Comparison of ENCODE assay signal across 9 cellular contexts in the genomic region with DNA sequence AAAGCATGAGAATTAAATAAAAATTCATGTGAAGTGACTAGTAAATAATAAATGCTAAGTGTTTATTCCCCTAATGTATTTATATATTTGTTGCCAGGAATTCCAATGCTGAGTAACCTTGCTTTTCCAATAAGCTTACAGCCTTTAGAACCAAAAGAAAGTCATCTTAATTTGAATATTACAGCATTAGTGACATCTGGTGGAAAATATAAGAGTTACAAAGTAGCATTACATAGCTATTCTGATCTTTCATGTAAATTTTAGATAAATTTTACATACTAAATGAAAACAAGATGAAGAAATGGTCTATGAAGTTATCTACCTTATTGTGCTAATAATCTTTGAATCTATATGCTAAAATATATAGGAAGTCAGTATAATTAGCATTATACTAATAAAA. TPM values are rescaled to one million over a fixed set of nuclear protein-coding genes. Genes with fewer than 3 reads are reported as not detected.
DNase-seq lines count a peak whose midpoint lies in the region; ATAC-seq and TF ChIP-seq lines count a peak whose summit lies in the region.
"Had no signal": no experiment of that assay in that cellular context is flagged by ENCODE, and none has a peak within 500 bp of the region (broad histone marks: within the 10 kb centered on the region; RNA-seq: fewer than 3 reads in every experiment).

No MANE protein-coding gene starts in this region.

- H3F3A ChIP-seq in GM23248 (ENCODE audit: insufficient read depth) = peaks cover 8% of the 10 kb centered on the region; the same call in 1 of the 2 replicates

- H3K9me3 ChIP-seq in GM23248 (ENCODE audit: low read depth) = no peaks in the 10 kb centered on the region

- H3K4me2 ChIP-seq in GM23248 (ENCODE audit: unreplicated experiment) = no peak overlapping the region

- no peak overlapping the region for H3K9ac ChIP-seq in GM23248

- peak; percentile 42 for DNase-seq in AG20443 (ENCODE audit: low spot score)
- DNase-seq in GM23248 = peak; percentile 70
- DNase-seq in germinal center (ENCODE audit: low spot score) = peak; percentile 10
- no peak for DNase-seq in islet precursor cell
- DNase-seq in iPS-NIHi11 (ENCODE audit: low spot score) = no peak
- DNase-seq in stimulated activated CD4-positive, alpha-beta T cell treated with anti-CD3 and anti-CD28 coated beads, Interleukin-12 subunit alpha, Interleukin-12 subunit beta, amount 100 ng/mL, for 4 hours = no peak
- no peak for DNase-seq in SHP77 (lab: John Stamatoyannopoulos, UW)
- DNase-seq: NCI-H1930 had no signal

- ATAC-seq in SK-N-SH treated with all-trans-retinoic acid at 6 μM for 48 hours = peak; percentile 84

- peaks cover 8% of the 10 kb centered on the region for H3K79me2 ChIP-seq in GM23248 (ENCODE audit: insufficient read depth)

- no peak overlapping the region for H3K27ac ChIP-seq in GM23248

- H3K9me2 ChIP-seq in GM23248 (ENCODE audit: insufficient read depth) = no peaks in the 10 kb centered on the region

- no peaks in the 10 kb centered on the region for H3K36me3 ChIP-seq in GM23248 (ENCODE audit: low read depth)

- H3K4me1 ChIP-seq in GM23248 (ENCODE audit: insufficient read depth) = peaks cover 10% of the 10 kb centered on the region

- no peaks in the 10 kb centered on the region for H4K20me1 ChIP-seq in GM23248 (ENCODE audit: insufficient read depth)

- in situ Hi-C loops in GM23248 (cut with MboI) = loop anchor here (10.0 kb wide), 2 partner anchors 421 to 741 kb away; no protein-coding TSS in a partner anchor

- no peaks in the 10 kb centered on the region for H3K27me3 ChIP-seq in GM23248 (replicated peaks; ENCODE audit: insufficient read depth)

- no peak overlapping the region for H2AFZ ChIP-seq in GM23248

- H3K4me3 ChIP-seq in GM23248 = no peak overlapping the region

TF ChIP-seq in SK-N-SH treated with all-trans-retinoic acid at 6 μM for 48 hours, 23 proteins besides CTCF, POLR2A, EP300 and RAD21:
- no peak for TF ChIP-seq ZC3H10 (CRISPR knock-in tag; IDR thresholded peaks at IDR 0.05)
- TF ChIP-seq RARB (CRISPR knock-in tag; IDR thresholded peaks at IDR 0.05) = no peak
- TF ChIP-seq TCF4 (CRISPR knock-in tag; IDR thresholded peaks at IDR 0.05; ENCODE audit: borderline replicate concordance) = no peak
- no peak for TF ChIP-seq BACH2 (CRISPR knock-in tag; IDR thresholded peaks at IDR 0.05; ENCODE audit: borderline replicate concordance)
- TF ChIP-seq ZNF8 (CRISPR knock-in tag; IDR thresholded peaks at IDR 0.05) = no peak
- TF ChIP-seq GLIS3 (CRISPR knock-in tag; IDR thresholded peaks at IDR 0.05) = no peak
- TF ChIP-seq PATZ1 (CRISPR knock-in tag; IDR thresholded peaks at IDR 0.05; ENCODE audit: borderline replicate concordance) = no peak
- TF ChIP-seq ZNF565 (CRISPR knock-in tag; conservative IDR thresholded peaks at IDR 0.05; ENCODE audit: low read depth) = no peak
- no peak for TF ChIP-seq CSDC2 (CRISPR knock-in tag; IDR thresholded peaks at IDR 0.05)
- no peak for TF ChIP-seq ZNF70 (CRISPR knock-in tag; IDR thresholded peaks at IDR 0.05)
- TF ChIP-seq ZFP3 (CRISPR knock-in tag; IDR thresholded peaks at IDR 0.05) = no peak
- TF ChIP-seq, protein P1, sequence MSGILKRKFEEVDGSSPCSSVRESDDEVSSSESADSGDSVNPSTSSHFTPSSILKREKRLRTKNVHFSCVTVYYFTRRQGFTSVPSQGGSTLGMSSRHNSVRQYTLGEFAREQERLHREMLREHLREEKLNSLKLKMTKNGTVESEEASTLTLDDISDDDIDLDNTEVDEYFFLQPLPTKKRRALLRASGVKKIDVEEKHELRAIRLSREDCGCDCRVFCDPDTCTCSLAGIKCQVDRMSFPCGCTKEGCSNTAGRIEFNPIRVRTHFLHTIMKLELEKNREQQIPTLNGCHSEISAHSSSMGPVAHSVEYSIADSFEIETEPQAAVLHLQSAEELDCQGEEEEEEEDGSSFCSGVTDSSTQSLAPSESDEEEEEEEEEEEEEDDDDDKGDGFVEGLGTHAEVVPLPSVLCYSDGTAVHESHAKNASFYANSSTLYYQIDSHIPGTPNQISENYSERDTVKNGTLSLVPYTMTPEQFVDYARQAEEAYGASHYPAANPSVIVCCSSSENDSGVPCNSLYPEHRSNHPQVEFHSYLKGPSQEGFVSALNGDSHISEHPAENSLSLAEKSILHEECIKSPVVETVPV (CRISPR knock-in tag; IDR thresholded peaks at IDR 0.05) = no peak
- TF ChIP-seq SNAI2 (CRISPR knock-in tag; IDR thresholded peaks at IDR 0.05) = no peak
- no peak for TF ChIP-seq PPARA (CRISPR knock-in tag; IDR thresholded peaks at IDR 0.05; ENCODE audit: borderline replicate concordance)
- no peak for TF ChIP-seq TSHZ2 (CRISPR knock-in tag; IDR thresholded peaks at IDR 0.05)
- TF ChIP-seq, protein P2, sequence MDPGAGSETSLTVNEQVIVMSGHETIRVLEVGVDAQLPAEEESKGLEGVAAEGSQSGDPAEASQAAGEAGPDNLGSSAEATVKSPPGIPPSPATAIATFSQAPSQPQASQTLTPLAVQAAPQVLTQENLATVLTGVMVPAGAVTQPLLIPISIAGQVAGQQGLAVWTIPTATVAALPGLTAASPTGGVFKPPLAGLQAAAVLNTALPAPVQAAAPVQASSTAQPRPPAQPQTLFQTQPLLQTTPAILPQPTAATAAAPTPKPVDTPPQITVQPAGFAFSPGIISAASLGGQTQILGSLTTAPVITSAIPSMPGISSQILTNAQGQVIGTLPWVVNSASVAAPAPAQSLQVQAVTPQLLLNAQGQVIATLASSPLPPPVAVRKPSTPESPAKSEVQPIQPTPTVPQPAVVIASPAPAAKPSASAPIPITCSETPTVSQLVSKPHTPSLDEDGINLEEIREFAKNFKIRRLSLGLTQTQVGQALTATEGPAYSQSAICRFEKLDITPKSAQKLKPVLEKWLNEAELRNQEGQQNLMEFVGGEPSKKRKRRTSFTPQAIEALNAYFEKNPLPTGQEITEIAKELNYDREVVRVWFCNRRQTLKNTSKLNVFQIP (CRISPR knock-in tag; IDR thresholded peaks at IDR 0.05; ENCODE audit: borderline replicate concordance, low read depth) = no peak
- no peak for TF ChIP-seq ISL1 (CRISPR knock-in tag; IDR thresholded peaks at IDR 0.05)
- TF ChIP-seq, protein P3, sequence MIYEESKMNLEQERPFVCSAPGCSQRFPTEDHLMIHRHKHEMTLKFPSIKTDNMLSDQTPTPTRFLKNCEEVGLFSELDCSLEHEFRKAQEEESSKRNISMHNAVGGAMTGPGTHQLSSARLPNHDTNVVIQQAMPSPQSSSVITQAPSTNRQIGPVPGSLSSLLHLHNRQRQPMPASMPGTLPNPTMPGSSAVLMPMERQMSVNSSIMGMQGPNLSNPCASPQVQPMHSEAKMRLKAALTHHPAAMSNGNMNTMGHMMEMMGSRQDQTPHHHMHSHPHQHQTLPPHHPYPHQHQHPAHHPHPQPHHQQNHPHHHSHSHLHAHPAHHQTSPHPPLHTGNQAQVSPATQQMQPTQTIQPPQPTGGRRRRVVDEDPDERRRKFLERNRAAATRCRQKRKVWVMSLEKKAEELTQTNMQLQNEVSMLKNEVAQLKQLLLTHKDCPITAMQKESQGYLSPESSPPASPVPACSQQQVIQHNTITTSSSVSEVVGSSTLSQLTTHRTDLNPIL (CRISPR knock-in tag; IDR thresholded peaks at IDR 0.05; ENCODE audit: low read depth) = no peak
TF ChIP-seq in SK-N-SH treated with all-trans-retinoic acid at 6 μM for 48 hours: peak in this region for 0.

RNA-seq across cellular contexts. Expression of gene MAD2L1, which starts 10.4 kb away (rescaled TPM):
- total RNA-seq in GM23248 (2014; rRNA removed; shearing (Covaris generic)) = 15.7 and 31.3 TPM in 2 replicates
- polyA plus RNA-seq in GM23248 (2016; fragmentation: Nextera tagmentation; extraction: Ambion mirVana) = 40.6 and 41.3 TPM in 2 replicates

Comparison
In these comparisons a context has a peak if more than half of its experiments do, and no peak if none do; other contexts are left out.
1. DNase-seq: peak in AG20443 (single experiment), GM23248 (single experiment) and germinal center (single experiment); none in islet precursor cell (single experiment), iPS-NIHi11 (single experiment), stimulated activated CD4-positive, alpha-beta T cell treated with anti-CD3 and anti-CD28 coated beads, Interleukin-12 subunit alpha, Interleukin-12 subunit beta, amount 100 ng/mL, for 4 hours (single experiment) and SHP77 (0 of 2).